In the genomic region with DNA sequence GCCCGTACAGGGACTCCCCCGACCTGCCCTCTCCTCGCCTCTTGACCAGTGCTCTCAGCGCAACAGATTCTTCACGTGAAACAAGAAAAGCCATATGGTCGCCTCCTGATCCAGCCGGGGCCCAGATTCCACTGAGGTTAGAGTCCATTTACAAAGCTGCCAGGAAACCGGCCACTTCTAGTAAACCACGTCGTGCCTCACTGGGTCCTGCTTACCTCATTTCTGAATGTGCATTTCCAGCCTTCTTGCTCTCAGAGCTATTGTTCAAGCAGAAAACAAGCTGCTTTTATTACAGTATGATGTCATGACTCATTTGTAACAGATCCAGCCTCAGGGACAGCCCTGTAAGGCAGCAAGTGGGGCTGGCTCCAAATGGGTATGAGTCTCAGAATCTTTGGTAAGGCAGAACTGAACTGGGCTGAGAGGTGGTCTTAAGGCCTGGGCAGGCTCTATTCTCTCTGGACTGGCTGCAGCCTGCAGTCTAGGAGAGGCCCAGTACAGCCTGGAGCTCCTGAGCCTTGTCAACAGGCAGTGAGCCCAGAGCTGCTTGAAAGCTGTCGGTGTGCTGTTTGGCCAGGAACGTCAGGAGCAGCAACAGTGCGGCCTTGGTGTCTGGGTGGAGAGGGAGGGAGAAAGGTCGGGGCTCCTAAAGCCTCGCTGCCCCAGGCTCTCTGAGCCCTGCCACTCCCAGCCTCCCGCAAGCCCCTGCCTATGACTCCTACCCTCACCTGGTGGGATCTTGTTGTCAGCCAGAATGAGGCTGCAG, we compare ENCODE assay signal across 9 cellular contexts. TPM values are rescaled to one million over a fixed set of nuclear protein-coding genes. Genes with fewer than 3 reads are reported as not detected.
A peak's percentile ranks its signal among the peaks of the same experiment; 100 is the strongest.
DNase-seq lines count a peak whose midpoint lies in the region; ATAC-seq and TF ChIP-seq lines count a peak whose summit lies in the region.
"Had no signal": no experiment of that assay in that cellular context is flagged by ENCODE, and none has a peak within 500 bp of the region (broad histone marks: within the 10 kb centered on the region; RNA-seq: fewer than 3 reads in every experiment).

No MANE protein-coding gene starts in this region.

- H3K4me1 ChIP-seq in ascending aorta (no peaks in the 10 kb centered on the region), subcutaneous abdominal adipose tissue (ENCODE audit: control insufficient read depth in 5 of 5, insufficient read depth in 5 of 5, low read length in 5 of 5) (no peaks in the 10 kb centered on the region)

- H3K36me3 ChIP-seq in ascending aorta (peaks cover 41 to 76% of the 10 kb centered on the region in 2 donors), subcutaneous abdominal adipose tissue (ENCODE audit: control insufficient read depth in 5 of 5, insufficient read depth in 5 of 5, low read length in 5 of 5) (peaks cover 0 to 95% (median 87%) of the 10 kb centered on the region in 5 donors)

- peak overlapping the region; percentile 58 to 63 for H3K27ac ChIP-seq in ascending aorta
- peak overlapping the region; percentile 10 for H3K27ac ChIP-seq in subcutaneous abdominal adipose tissue (ENCODE audit: low read depth, low read length)
- H3K27ac ChIP-seq: 22Rv1 had no signal

- DNase-seq in DMS 273 (lab: John Stamatoyannopoulos, UW; ENCODE audit: unreplicated experiment) (peak; percentile 58), DMS 273 treated with DMSO at 0.1 percent for 48 hours (lab: John Stamatoyannopoulos, UW) (no peak), ascending aorta (ENCODE audit: low spot score in 2 of 2) (no peak), immature natural killer cell (no peak), NCI-H187 (lab: John Stamatoyannopoulos, UW) (no peak)
- DNase-seq in activated CD4-positive, alpha-beta T cell treated with anti-CD3 and anti-CD28 coated beads, Interleukin-2, amount 50 U/mL, for 4 hours = no peak

- no peak overlapping the region for H3K4me3 Mint-ChIP-seq in immature natural killer cell

- H3K9me3 Mint-ChIP-seq in immature natural killer cell = peaks cover 0 to under 1% (median 0%) of the 10 kb centered on the region in 6 donors

- H3K4me1 Mint-ChIP-seq in immature natural killer cell = no peaks in the 10 kb centered on the region

- no peaks in the 10 kb centered on the region for H3K9me3 ChIP-seq in ascending aorta
- no peaks in the 10 kb centered on the region for H3K9me3 ChIP-seq in subcutaneous abdominal adipose tissue (ENCODE audit: control insufficient read depth in 5 of 5, low read length in 5 of 5)

- H3K4me3 ChIP-seq in ascending aorta (no peak overlapping the region), subcutaneous abdominal adipose tissue (ENCODE audit: low read depth in 1 of 5, low read length in 5 of 5) (no peak overlapping the region)

- TF ChIP-seq CTCF in ascending aorta (IDR thresholded peaks at IDR 0.05) = no peak

- H3K27me3 ChIP-seq in ascending aorta (no peaks in the 10 kb centered on the region), subcutaneous abdominal adipose tissue (ENCODE audit: control insufficient read depth in 5 of 5, insufficient read depth in 4 of 5, low read length in 5 of 5) (no peaks in the 10 kb centered on the region)

- peaks cover 6 to 9% (median 7%) of the 10 kb centered on the region in 3 donors for H3K27me3 Mint-ChIP-seq in immature natural killer cell (ENCODE audit: low read depth in 3 of 3)

- H3K9ac ChIP-seq in subcutaneous abdominal adipose tissue (ENCODE audit: low read length in 5 of 5) = peak overlapping the region in 1 of 5 donors; percentile 37

- peak overlapping the region in 4 of 6 donors; percentile 5 to 69 (median 46) for H3K27ac Mint-ChIP-seq in immature natural killer cell

- peaks cover 0 to 18% (median 3%) of the 10 kb centered on the region in 3 donors for H3K36me3 Mint-ChIP-seq in immature natural killer cell

- ATAC-seq in HG03521 (IDR thresholded peaks at IDR 0.05; ENCODE audit: unreplicated experiment) = no peak

- intact Hi-C loops in ascending aorta (cut with DNase I) = no loop called here

RNA-seq across cellular contexts. Expression of a gene that starts 8.3 kb away (rescaled TPM):
- total RNA-seq in ascending aorta = 9.6 TPM
- polyA plus RNA-seq in immature natural killer cell = 10 to 100 TPM in 1 of 3 donors, 1 to 10 TPM in 2; 1.7 to 15.2 (median 3.8) TPM

RNA-seq across cellular contexts. Expression of a gene that starts 8.5 kb away (rescaled TPM):
- 140 TPM for total RNA-seq in ascending aorta
- polyA plus RNA-seq in immature natural killer cell = 10 to 100 TPM; 10.1 to 21.0 (median 11.3) TPM

RNA-seq across cellular contexts. Expression of a gene that starts 15.1 kb away (rescaled TPM):
- 86.5 TPM for total RNA-seq in ascending aorta
- 10 to 100 TPM; 31.0 to 60.5 (median 42.4) TPM for polyA plus RNA-seq in immature natural killer cell

RNA-seq across cellular contexts. Expression of a gene that starts 19.1 kb away (rescaled TPM):
- total RNA-seq in ascending aorta = 24.7 TPM
- polyA plus RNA-seq in immature natural killer cell = 100 to 1,000 TPM in 2 of 3 donors, 10 to 100 TPM in 1; 48.8 to 123 (median 102) TPM

RNA-seq across cellular contexts. Expression of a gene that starts 25.4 kb away (rescaled TPM):
- not detected for total RNA-seq in ascending aorta
- 1 to 10 TPM in 2 of 3 donors, under 1 TPM in 1; 0.38 to 3.0 (median 3.0) TPM for polyA plus RNA-seq in immature natural killer cell
